10 cellular contexts compared by ENCODE assay signal in the genomic region with DNA sequence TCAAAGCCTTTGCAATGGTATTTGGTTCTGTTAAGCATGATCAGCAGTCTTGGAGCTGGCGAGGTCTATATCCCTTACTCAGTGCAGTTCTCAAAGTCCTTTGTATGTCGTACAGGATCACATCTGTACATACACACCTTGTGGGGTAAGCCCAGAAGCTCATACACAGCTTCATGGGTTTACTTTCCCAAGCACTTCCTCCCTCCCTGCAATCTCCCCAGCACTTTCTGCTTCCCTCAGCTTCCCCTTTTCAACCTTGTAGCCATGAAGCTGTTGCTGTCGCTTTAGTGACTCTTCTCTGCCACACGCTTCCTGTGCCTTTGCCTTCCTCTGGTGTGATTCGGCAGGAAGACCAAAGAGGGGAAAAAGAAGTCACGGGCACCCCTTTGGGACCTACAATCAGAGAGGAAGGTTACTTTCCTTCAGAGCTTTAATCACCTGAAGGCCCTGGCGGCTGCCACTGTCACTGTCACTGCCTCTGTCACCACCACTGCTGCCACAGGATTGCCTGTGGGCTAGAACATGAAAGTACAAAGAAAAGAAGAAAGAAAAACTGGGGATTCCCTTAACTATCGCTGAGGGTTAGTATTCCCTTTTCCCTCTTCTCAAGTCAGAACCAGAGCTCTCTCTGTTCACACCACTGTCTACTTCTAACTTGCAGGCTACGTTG. TPM values are rescaled to one million over a fixed set of nuclear protein-coding genes. Genes with fewer than 3 reads are reported as not detected.
DNase-seq lines count a peak whose midpoint lies in the region; ATAC-seq, FAIRE-seq and TF ChIP-seq lines count a peak whose summit lies in the region.
"Not testable (repeated sequence)": the region's sequence is repeated elsewhere in the genome, so short reads cannot be mapped to it uniquely, and the experiment has no call there.
"Had no signal": no experiment of that assay in that cellular context is flagged by ENCODE, and none has a peak within 500 bp of the region (broad histone marks: within the 10 kb centered on the region; RNA-seq: fewer than 3 reads in every experiment).

No MANE protein-coding gene starts in this region.

- not testable (repeated sequence) for H3K36me3 Mint-ChIP-seq in activated B cell treated with CpG ODN at 0.5 μM for 24 hours (ENCODE audit: low read depth)

- H3K9me3 Mint-ChIP-seq in activated B cell treated with CpG ODN at 0.5 μM for 24 hours: not testable (repeated sequence)

- not testable (repeated sequence) for H3K27me3 Mint-ChIP-seq in activated B cell treated with CpG ODN at 0.5 μM for 24 hours

- not testable (repeated sequence) for H3K27me3 ChIP-seq in bronchial epithelial cell (ENCODE audit: control insufficient read depth, insufficient read depth, low read length)

- CTCF ChIA-PET in activated B cell treated with CpG ODN at 0.5 μM for 24 hours (lab: Charles Lee): not testable (repeated sequence)

- POLR2A ChIA-PET in activated B cell treated with CpG ODN at 0.5 μM for 24 hours (lab: Charles Lee): not testable (repeated sequence)

- ATAC-seq in GM18505 (IDR thresholded peaks at IDR 0.05; ENCODE audit: unreplicated experiment) (peak; percentile 68), GM19395 (IDR thresholded peaks at IDR 0.05; ENCODE audit: unreplicated experiment) (peak; percentile 77), GM21576 (IDR thresholded peaks at IDR 0.05; ENCODE audit: unreplicated experiment) (peak; percentile 76), HG02852 (IDR thresholded peaks at IDR 0.05; ENCODE audit: unreplicated experiment) (peak; percentile 72), HG03159 (IDR thresholded peaks at IDR 0.05; ENCODE audit: unreplicated experiment) (peak; percentile 77), activated B cell treated with CpG ODN at 0.5 μM for 24 hours (ENCODE audit: low read depth) (peak; percentile 52)
- peak; percentile 66 for ATAC-seq in stimulated activated naive CD8-positive, alpha-beta T cell treated with anti-CD3 and anti-CD28 coated beads, Interleukin-15, Interleukin-2, amounts not matched to agents 100 U/mL and 50 U/mL, for 24 hours

- H3K4me3 Mint-ChIP-seq in activated B cell treated with CpG ODN at 0.5 μM for 24 hours: not testable (repeated sequence)

- not testable (repeated sequence) for H3K4me3 ChIP-seq in bronchial epithelial cell (ENCODE audit: low read depth, low read length)

- not testable (repeated sequence) for H3K4me1 Mint-ChIP-seq in activated B cell treated with CpG ODN at 0.5 μM for 24 hours

- not testable (repeated sequence) for TF ChIP-seq POLR2A in GM18505 (IDR thresholded peaks at IDR 0.05; ENCODE audit: borderline replicate concordance, extremely low read depth, insufficient read depth, insufficient read length)

- intact Hi-C loops in activated B cell treated with CpG ODN at 0.5 μM for 24 hours (cut with micrococcal nuclease): not testable (repeated sequence)

- TF ChIP-seq CTCF in activated B cell treated with CpG ODN at 0.5 μM for 24 hours (IDR thresholded peaks at IDR 0.05); bronchial epithelial cell (IDR thresholded peaks at IDR 0.05; ENCODE audit: insufficient read depth, low read length, severe bottlenecking): not testable (repeated sequence)

- not testable (repeated sequence) for H3K27ac Mint-ChIP-seq in activated B cell treated with CpG ODN at 0.5 μM for 24 hours

- FAIRE-seq in bronchial epithelial cell (lab: Jason Lieb, UNC): peak; percentile 62

- DNase-seq in activated B cell treated with CpG ODN at 0.5 μM for 24 hours; bronchial epithelial cell (ENCODE audit: low read depth); stimulated activated naive CD8-positive, alpha-beta T cell treated with anti-CD3 and anti-CD28 coated beads, Interleukin-15, Interleukin-2, amounts not matched to agents 100 U/mL and 50 U/mL, for 24 hours: not testable (repeated sequence)

- not testable (repeated sequence) for H3K36me3 ChIP-seq in bronchial epithelial cell (ENCODE audit: control insufficient read depth, insufficient read depth, low read length)

RNA-seq across cellular contexts. Expression of gene F8A3, which starts 8.0 kb away (rescaled TPM):
- total RNA-seq in activated B cell treated with CpG ODN at 0.5 μM for 24 hours (9.4 and 11.6 TPM in 2 replicates), bronchial epithelial cell (0.26 and 0.38 TPM in 2 replicates)
- total RNA-seq: ascending aorta, kidney epithelial cell had no signal
